Comparison of ENCODE assay signal across 21 cellular contexts in the genomic region with DNA sequence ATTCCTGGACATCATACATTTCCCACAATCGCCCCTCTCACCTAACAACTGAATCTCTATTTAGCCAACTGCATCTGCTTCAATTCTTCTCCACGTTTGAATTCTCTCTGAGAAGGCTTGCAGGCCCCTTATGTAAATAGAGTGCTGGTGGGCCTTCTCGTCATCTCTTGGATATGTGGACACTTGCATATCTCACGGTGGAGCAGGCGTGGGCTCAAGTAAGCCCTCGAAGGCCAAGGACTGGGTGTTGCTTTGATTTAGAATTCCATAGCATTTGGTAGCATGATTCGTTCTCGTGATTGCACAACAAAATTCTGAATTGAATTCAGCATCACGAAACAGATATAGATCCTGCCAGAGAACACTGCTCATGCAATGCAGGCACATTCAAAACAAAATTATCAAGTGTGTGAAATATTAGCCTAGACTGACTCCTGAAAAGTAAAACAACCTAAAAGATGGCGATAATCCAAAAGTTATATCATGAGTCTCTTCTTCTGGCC.
"Had no signal": no experiment of that assay in that cellular context is flagged by ENCODE, and none has a peak within 500 bp of the region (broad histone marks: within the 10 kb centered on the region; RNA-seq: fewer than 3 reads in every experiment).

No MANE protein-coding gene starts in this region.

- H3K27ac ChIP-seq: coronary artery, foreskin keratinocyte, hepatocyte, left ventricle myocardium inferior, lower lobe of right lung, parathyroid adenoma, prostate gland, tibial artery, upper lobe of left lung, uterus had no signal

- H3K4me3 ChIP-seq: coronary artery, hepatocyte, left ventricle myocardium inferior, lower lobe of right lung, prostate gland, tibial artery, upper lobe of left lung, uterus had no signal

- H3K27me3 ChIP-seq: hepatocyte, tibial artery, upper lobe of left lung, uterus had no signal

- H2AFZ ChIP-seq: hepatocyte, parathyroid adenoma had no signal

- DNase-seq: effector CD4-positive, alpha-beta T cell; endodermal cell; foreskin keratinocyte; head of caudate nucleus; kidney; left cardiac atrium; left ventricle myocardium inferior; lower lobe of right lung; mesenchymal stem cell; naive B cell; occipital lobe; stimulated activated CD4-positive, alpha-beta T cell treated with anti-CD3 and anti-CD28 coated beads, Interleukin-4, amount 100 ng/mL, for 24 hours; tibial artery; upper lobe of left lung; uterus had no signal

- FAIRE-seq: endothelial cell of umbilical vein, kidney had no signal

- H3K9ac ChIP-seq: parathyroid adenoma had no signal

- H3K36me3 ChIP-seq: left ventricle myocardium inferior, lower lobe of right lung, prostate gland, tibial artery, upper lobe of left lung, uterus had no signal

- H3K79me2 ChIP-seq: hepatocyte, parathyroid adenoma had no signal

- H3K4me2 ChIP-seq: hepatocyte had no signal

- ATAC-seq: foreskin keratinocyte; left cardiac atrium; lower lobe of right lung; stimulated activated memory B cell treated with anti-CD40 and anti-IgM and Interleukin-4, amounts not matched to agents 10 μg/mL and 1 μg/mL and 100 μg/mL, for 72 hours had no signal

- H3K4me1 ChIP-seq: foreskin keratinocyte, left ventricle myocardium inferior, lower lobe of right lung, parathyroid adenoma, prostate gland, tibial artery, upper lobe of left lung, uterus had no signal

- H3K9me3 ChIP-seq: lower lobe of right lung, prostate gland, upper lobe of left lung, uterus had no signal
